13 cellular contexts compared by ENCODE assay signal in genomic region chr9:137317021-137317978, GRCh38. TPM values are rescaled to one million over a fixed set of nuclear protein-coding genes. Genes with fewer than 3 reads are reported as not detected.
DNase-seq lines count a peak whose midpoint lies in the region; ATAC-seq and TF ChIP-seq lines count a peak whose summit lies in the region.
"Had no signal": no experiment of that assay in that cellular context is flagged by ENCODE, and none has a peak within 500 bp of the region (broad histone marks: within the 10 kb centered on the region; RNA-seq: fewer than 3 reads in every experiment).

No MANE protein-coding gene starts in this region.

- no peak overlapping the region; the same call in 1 of the 2 replicates for H2BK15ac ChIP-seq in H9 (ENCODE audit: low read depth, low read length)

- no peak for TF ChIP-seq CTCF in H9 (conservative IDR thresholded peaks at IDR 0.05)
- TF ChIP-seq CTCF in endothelial cell (IDR thresholded peaks at IDR 0.05; ENCODE audit: unreplicated experiment) = no peak
- no peak for TF ChIP-seq CTCF in psoas muscle (IDR thresholded peaks at IDR 0.05)
- TF ChIP-seq CTCF in brain microvascular endothelial cell (IDR thresholded peaks at IDR 0.05; ENCODE audit: low read depth, low read length, missing control alignments) = no peak

- no peak overlapping the region for H3K23ac ChIP-seq in H9 (ENCODE audit: insufficient read length, low read depth, low read length)

- no peak overlapping the region for H3K9ac ChIP-seq in H9 (ENCODE audit: extremely low read depth, insufficient read length, low read length)

- H4K20me1 ChIP-seq in H9 (ENCODE audit: control insufficient read depth, insufficient read depth, insufficient read length) = no peaks in the 10 kb centered on the region

- no CpG with 5 or more reads among the region's 25 CpGs for WGBS in H9 (ENCODE audit: extremely low coverage, insufficient read length, low lambda C conversion rate)
- WGBS in psoas muscle, 3 donors = 89 to 93% (median 91%) methylated on average over 25 of the region's 25 CpGs

- POLR2A ChIA-PET in activated CD4-positive, alpha-beta T cell treated with anti-CD3 and anti-CD28 coated beads, Interleukin-2, amount 10 ng/mL, durations not matched to agents 7 days and 5 days (lab: Charles Lee) = no interaction called here

- H3K18ac ChIP-seq in H9 (ENCODE audit: insufficient read length, low read depth, low read length) = no peak overlapping the region

- no peak overlapping the region for H3K4me2 ChIP-seq in H9 (ENCODE audit: insufficient read depth, insufficient read length, low read length)

- H3K36me3 ChIP-seq in psoas muscle (ENCODE audit: insufficient read depth in 1 of 2, low read depth in 1 of 2) (no peaks in the 10 kb centered on the region), brain microvascular endothelial cell (replicated peaks) (no peaks in the 10 kb centered on the region)
- H3K36me3 ChIP-seq: right lobe of liver had no signal

- H3K27me3 Mint-ChIP-seq in activated CD4-positive, alpha-beta T cell treated with anti-CD3 and anti-CD28 coated beads, Interleukin-2, amount 10 ng/mL, durations not matched to agents 7 days and 5 days = peaks cover 3% of the 10 kb centered on the region
- H3K27me3 Mint-ChIP-seq in H9 (ENCODE audit: low read depth) = peaks cover 3% of the 10 kb centered on the region; the same call in 1 of the 2 replicates
- H3K27me3 Mint-ChIP-seq in endothelial cell (ENCODE audit: unreplicated experiment) = peaks cover 2% of the 10 kb centered on the region

- no peaks in the 10 kb centered on the region for H3K79me1 ChIP-seq in H9 (ENCODE audit: insufficient read depth, low read depth, low read length, poor library complexity, severe bottlenecking)

- no peak overlapping the region for H2BK5ac ChIP-seq in H9 (ENCODE audit: insufficient read length, low read length)

- no peak overlapping the region for H2BK12ac ChIP-seq in H9 (ENCODE audit: insufficient read length, low read depth, low read length)

- no peak overlapping the region for H3K4ac ChIP-seq in H9 (ENCODE audit: low read depth, low read length)

- H4K5ac ChIP-seq in H9 (ENCODE audit: insufficient read length, low read depth, low read length) = no peak overlapping the region

- H3K36me3 Mint-ChIP-seq in activated CD4-positive, alpha-beta T cell treated with anti-CD3 and anti-CD28 coated beads, Interleukin-2, amount 10 ng/mL, durations not matched to agents 7 days and 5 days (ENCODE audit: low read depth) = no peaks in the 10 kb centered on the region
- H3K36me3 Mint-ChIP-seq in H9 (ENCODE audit: insufficient read depth in 1 of 3, low read depth in 3 of 3) (no peaks in the 10 kb centered on the region), endothelial cell (ENCODE audit: low read depth, unreplicated experiment) (no peaks in the 10 kb centered on the region)

- H4K8ac ChIP-seq in H9 (replicated peaks; ENCODE audit: insufficient read length, low read depth, low read length) = no peak overlapping the region

- no peak overlapping the region for H3K14ac ChIP-seq in H9 (ENCODE audit: insufficient read depth, low read length)

- no peak overlapping the region for H3T11ph ChIP-seq in H9 (ENCODE audit: low read length)

- no peak overlapping the region for H3K4me3 Mint-ChIP-seq in activated CD4-positive, alpha-beta T cell treated with anti-CD3 and anti-CD28 coated beads, Interleukin-2, amount 10 ng/mL, durations not matched to agents 7 days and 5 days
- H3K4me3 Mint-ChIP-seq in H9 (no peak overlapping the region; a peak in 2 of 5 replicates), endothelial cell (ENCODE audit: unreplicated experiment) (no peak overlapping the region)
- H3K4me3 Mint-ChIP-seq: activated CD4-positive, alpha-beta T cell treated with anti-CD3 and anti-CD28 coated beads for 36 hours had no signal

- H3K27me3 ChIP-seq in H9 (ENCODE audit: insufficient read depth, low read length) (no peaks in the 10 kb centered on the region), psoas muscle (ENCODE audit: insufficient read depth in 3 of 3, low read length in 2 of 3) (peaks cover 0 to 31% (median 13%) of the 10 kb centered on the region in 3 donors), brain microvascular endothelial cell (replicated peaks) (no peaks in the 10 kb centered on the region)
- H3K27me3 ChIP-seq: right lobe of liver had no signal

- no peak overlapping the region for H3K27ac Mint-ChIP-seq in activated CD4-positive, alpha-beta T cell treated with anti-CD3 and anti-CD28 coated beads, Interleukin-2, amount 10 ng/mL, durations not matched to agents 7 days and 5 days
- H3K27ac Mint-ChIP-seq in H9 (no peak overlapping the region; a peak in 1 of 7 replicates), endothelial cell (ENCODE audit: unreplicated experiment) (no peak overlapping the region)
- H3K27ac Mint-ChIP-seq: activated CD4-positive, alpha-beta T cell treated with anti-CD3 and anti-CD28 coated beads for 36 hours had no signal

- no peaks in the 10 kb centered on the region for H3K79me2 ChIP-seq in H9 (ENCODE audit: insufficient read depth, low read length)

- CTCF ChIA-PET in activated CD4-positive, alpha-beta T cell treated with anti-CD3 and anti-CD28 coated beads, Interleukin-2, amount 10 ng/mL, durations not matched to agents 7 days and 5 days (lab: Charles Lee) = interaction anchor here (0.6 to 1.5 kb wide), 3 partner anchors 15 to 618 kb away, joined by 3 to 7 read pairs (median 4); partner anchors contain the start of gene NRARP

- no peak overlapping the region for H3K56ac ChIP-seq in H9 (ENCODE audit: insufficient read length, low read depth, low read length)

- no peaks in the 10 kb centered on the region for H3K9me3 Mint-ChIP-seq in activated CD4-positive, alpha-beta T cell treated with anti-CD3 and anti-CD28 coated beads, Interleukin-2, amount 10 ng/mL, durations not matched to agents 7 days and 5 days
- H3K9me3 Mint-ChIP-seq in H9 (peaks cover 4% of the 10 kb centered on the region in 2 experiments; a peak in 3 of 5 replicates), endothelial cell (ENCODE audit: unreplicated experiment) (no peaks in the 10 kb centered on the region)

- H3K27ac ChIP-seq in H9 (ENCODE audit: insufficient read length, low read depth, low read length) (no peak overlapping the region), psoas muscle (peak overlapping the region; percentile 14), brain microvascular endothelial cell (no peak overlapping the region)
- H3K27ac ChIP-seq: right lobe of liver had no signal

- peaks cover 1% of the 10 kb centered on the region; the same call in 1 of the 2 replicates for H3K4me1 ChIP-seq in H9 (ENCODE audit: insufficient read depth, low read length)
- H3K4me1 ChIP-seq in psoas muscle = peaks cover 9% of the 10 kb centered on the region

- H2AFZ ChIP-seq in H9 (ENCODE audit: low read length) = no peak overlapping the region

- intact Hi-C loops in psoas muscle (cut with DNase I) = no loop called here

- ATAC-seq in psoas muscle (no peak), HG02870 (IDR thresholded peaks at IDR 0.05; ENCODE audit: unreplicated experiment) (no peak)
- ATAC-seq: right lobe of liver had no signal

- H4K91ac ChIP-seq in H9 (ENCODE audit: insufficient read length, low read depth, low read length) = no peak overlapping the region

- peak overlapping the region; percentile 51 for H3K4me3 ChIP-seq in psoas muscle
- no peak overlapping the region for H3K4me3 ChIP-seq in brain microvascular endothelial cell (ENCODE audit: low read depth, low read length)
- H3K4me3 ChIP-seq: right lobe of liver had no signal

- in situ Hi-C loops in brain microvascular endothelial cell (cut with HindIII; ENCODE audit: low pct_ligation_motif_present, low sequenced_read_pairs) = no loop called here

- no peaks in the 10 kb centered on the region for H3K23me2 ChIP-seq in H9 (ENCODE audit: insufficient read length, low read depth, low read length, poor library complexity, severe bottlenecking)

- H3K4me1 Mint-ChIP-seq in activated CD4-positive, alpha-beta T cell treated with anti-CD3 and anti-CD28 coated beads, Interleukin-2, amount 10 ng/mL, durations not matched to agents 7 days and 5 days = peaks cover 8% of the 10 kb centered on the region
- H3K4me1 Mint-ChIP-seq in H9 = peaks cover 6 to 11% of the 10 kb centered on the region in 2 experiments; a peak in 2 of 4 replicates
- H3K4me1 Mint-ChIP-seq in endothelial cell (ENCODE audit: unreplicated experiment) = peaks cover 6% of the 10 kb centered on the region
- H3K4me1 Mint-ChIP-seq: activated CD4-positive, alpha-beta T cell treated with anti-CD3 and anti-CD28 coated beads for 36 hours had no signal

- no peak overlapping the region for H2AK5ac ChIP-seq in H9 (ENCODE audit: insufficient read length, low read length)

- H2BK20ac ChIP-seq in H9 (ENCODE audit: low read depth, low read length, poor library complexity, severe bottlenecking) = no peak overlapping the region

- DNase-seq in activated CD4-positive, alpha-beta T cell treated with anti-CD3 and anti-CD28 coated beads, Interleukin-2, amount 10 ng/mL, durations not matched to agents 7 days and 5 days = peak; percentile 6
- DNase-seq in activated CD4-positive, alpha-beta T cell treated with anti-CD3 and anti-CD28 coated beads for 4 hours = no peak
- DNase-seq in H9 (peak; percentile 34), endothelial cell (ENCODE audit: low spot score) (peak; percentile 8), psoas muscle (peak in 1 of 2 donors; percentile 42), cortex of kidney (lab: John Stamatoyannopoulos, UW) (no peak), brain microvascular endothelial cell (no peak)
- DNase-seq: hypothalamus, midbrain, NCI-H748 treated with DMSO at 0.1 percent for 48 hours had no signal

- H2BK120ac ChIP-seq in H9 (ENCODE audit: low read depth, low read length, poor library complexity, severe bottlenecking) = no peak overlapping the region

- H3K9me3 ChIP-seq in H9 (ENCODE audit: control insufficient read depth, low read depth, low read length) (no peaks in the 10 kb centered on the region), psoas muscle (no peaks in the 10 kb centered on the region)
- H3K9me3 ChIP-seq: right lobe of liver had no signal

RNA-seq across cellular contexts. Expression of gene NRARP, which starts 15.2 kb away (rescaled TPM):
- under 1 TPM; 0.32 to 0.44 TPM for total RNA-seq in activated CD4-positive, alpha-beta T cell treated with anti-CD3 and anti-CD28 coated beads, Interleukin-2, amount 10 ng/mL, durations not matched to agents 7 days and 5 days
- 22.8 and 23.8 TPM in 2 replicates for total RNA-seq in H9 (2021)
- total RNA-seq in endothelial cell (ENCODE audit: unreplicated experiment) = 170 TPM
- total RNA-seq in psoas muscle = 1 to 10 TPM; 3.5 to 7.5 (median 5.3) TPM
- 1 to 10 TPM in 1 of 3 donors, under 1 TPM in 2; 0.73 to 1.4 (median 0.91) TPM for polyA plus RNA-seq in psoas muscle

RNA-seq across cellular contexts. Expression of gene TOR4A, which starts 39.8 kb away (rescaled TPM):
- total RNA-seq in activated CD4-positive, alpha-beta T cell treated with anti-CD3 and anti-CD28 coated beads, Interleukin-2, amount 10 ng/mL, durations not matched to agents 7 days and 5 days = 1 to 10 TPM; 6.0 to 7.1 TPM
- total RNA-seq in H9 (2021) = 5.9 and 6.2 TPM in 2 replicates
- 37.7 TPM for total RNA-seq in endothelial cell (ENCODE audit: unreplicated experiment)
- 1 to 10 TPM; 1.7 to 2.3 (median 2.1) TPM for total RNA-seq in psoas muscle
- polyA plus RNA-seq in psoas muscle = 1 to 10 TPM in 2 of 3 donors, under 1 TPM in 1; 0.77 to 2.3 (median 1.1) TPM

Comparison
In these comparisons a context has a peak if more than half of its experiments do, and no peak if none do; other contexts are left out.
1. DNase-seq: peak in activated CD4-positive, alpha-beta T cell treated with anti-CD3 and anti-CD28 coated beads, Interleukin-2, amount 10 ng/mL, durations not matched to agents 7 days and 5 days (single experiment), H9 (single experiment) and endothelial cell (single experiment); none in activated CD4-positive, alpha-beta T cell treated with anti-CD3 and anti-CD28 coated beads for 4 hours (0 of 2), cortex of kidney (single experiment) and brain microvascular endothelial cell (single experiment).